In genomic region chr19:3132971-3133792, GRCh38 we compare ENCODE assay signal across 8 cellular contexts. TPM values are rescaled to one million over a fixed set of nuclear protein-coding genes. Genes with fewer than 3 reads are reported as not detected.
DNase-seq lines count a peak whose midpoint lies in the region; ATAC-seq and TF ChIP-seq lines count a peak whose summit lies in the region.

No MANE protein-coding gene starts in this region.

- TF ChIP-seq CTCF in GM13977 (IDR thresholded peaks at IDR 0.05; ENCODE audit: extremely low read depth, insufficient read depth, missing control alignments): no peak
- no peak for TF ChIP-seq CTCF in Calu3 (IDR thresholded peaks at IDR 0.05; ENCODE audit: unreplicated experiment)

- in situ Hi-C loops in GM13977 (cut with MboI; ENCODE audit: low pct_unique_long_range_greater_than_20kb, low sequenced_read_pairs, unreplicated experiment): no loop called here

- peak; percentile 46 for ATAC-seq in HG03378 (IDR thresholded peaks at IDR 0.05; ENCODE audit: unreplicated experiment)

- no peak overlapping the region for H3K4me3 Mint-ChIP-seq in Calu3 (ENCODE audit: low read depth, unreplicated experiment)

- no peak overlapping the region for H3K27ac Mint-ChIP-seq in Calu3 (ENCODE audit: unreplicated experiment)

- CTCF ChIA-PET in Calu3 (lab: Charles Lee): interaction anchor here (0.7 kb wide), 1 partner anchor 205 kb away, joined by 3 read pairs; no protein-coding TSS in a partner anchor

- no peaks in the 10 kb centered on the region for H3K27me3 Mint-ChIP-seq in Calu3 (ENCODE audit: unreplicated experiment)

- H3K36me3 Mint-ChIP-seq in Calu3 (ENCODE audit: insufficient read depth, unreplicated experiment): no peaks in the 10 kb centered on the region

- DNase-seq in GM13977 (ENCODE audit: low spot score) (peak; percentile 82), SHP77 (lab: John Stamatoyannopoulos, UW) (peak; percentile 51 to 67), activated gamma-delta T cell (lab: John Stamatoyannopoulos, UW) (peak; percentile 65), iris pigment epithelial cell (ENCODE audit: low read depth) (peak; percentile 33), posterior vena cava (ENCODE audit: low spot score) (no peak), Calu3 (no peak)
- peak; percentile 53 to 61 (median 56) for DNase-seq in stimulated activated CD4-positive, alpha-beta T cell treated with anti-CD3 and anti-CD28 coated beads, TNF-alpha, amount 100 ng/mL, for 4 hours (ENCODE audit: low read depth in 3 of 3)

- intact Hi-C loops in posterior vena cava (cut with DNase I) (no loop called here), Calu3 (cut with micrococcal nuclease; ENCODE audit: unreplicated experiment) (no loop called here)

- H3K4me1 Mint-ChIP-seq in Calu3 (ENCODE audit: low read depth, unreplicated experiment): no peaks in the 10 kb centered on the region

- no TSS peak for BruUV-seq in Calu3 (replicated peaks; lab: Mats Ljungman, UMichigan)

- H3K9me3 Mint-ChIP-seq in Calu3 (ENCODE audit: low read depth, unreplicated experiment): no peaks in the 10 kb centered on the region

RNA-seq across cellular contexts. Expression of gene GNA15, which starts 2.7 kb away (rescaled TPM):
- total RNA-seq in posterior vena cava: 1 to 10 TPM; 7.0 to 9.9 TPM
- total RNA-seq in Calu3 (2022): 5.9 and 6.5 TPM in 2 replicates

RNA-seq across cellular contexts. Expression of gene GNA11, which starts 39.0 kb away (rescaled TPM):
- total RNA-seq in posterior vena cava (10 to 100 TPM; 71.9 to 76.5 TPM), Calu3 (2022) (37.7 and 41.4 TPM in 2 replicates)

RNA-seq across cellular contexts. Expression of gene S1PR4, which starts 45.4 kb away (rescaled TPM):
- 1 to 10 TPM; 1.7 to 3.1 TPM for total RNA-seq in posterior vena cava
- total RNA-seq in Calu3 (2022): 0.37 TPM in 1 of 2 replicates, not detected in the other

RNA-seq across cellular contexts. Expression of gene NCLN, which starts 52.5 kb away (rescaled TPM):
- 10 to 100 TPM; 37.7 to 40.4 TPM for total RNA-seq in posterior vena cava
- total RNA-seq in Calu3 (2022): 79.6 and 80.7 TPM in 2 replicates

Comparison
In these comparisons a context has a peak if more than half of its experiments do, and no peak if none do; other contexts are left out.
1. DNase-seq: peak in GM13977 (single experiment), SHP77 (2 of 2), activated gamma-delta T cell (single experiment), iris pigment epithelial cell (single experiment) and stimulated activated CD4-positive, alpha-beta T cell treated with anti-CD3 and anti-CD28 coated beads, TNF-alpha, amount 100 ng/mL, for 4 hours (3 of 3); none in posterior vena cava (single experiment) and Calu3 (single experiment).